ENCODE assay signal across 20 cellular contexts in genomic region chr1:92853299-92853698, GRCh38. TPM values are rescaled to one million over a fixed set of nuclear protein-coding genes. Genes with fewer than 3 reads are reported as not detected.
DNase-seq lines count a peak whose midpoint lies in the region; ATAC-seq and TF ChIP-seq lines count a peak whose summit lies in the region.
"Had no signal": no experiment of that assay in that cellular context is flagged by ENCODE, and none has a peak within 500 bp of the region (broad histone marks: within the 10 kb centered on the region; RNA-seq: fewer than 3 reads in every experiment).

No MANE protein-coding gene starts in this region.

- no peak overlapping the region for H3K27ac Mint-ChIP-seq in activated CD4-positive, alpha-beta T cell treated with anti-CD3 and anti-CD28 coated beads for 36 hours
- H3K27ac Mint-ChIP-seq: activated CD8-positive, alpha-beta T cell treated with anti-CD3 and anti-CD28 coated beads for 36 hours; activated naive CD8-positive, alpha-beta T cell; CD8-positive, alpha-beta memory T cell; nephron had no signal

- no peak overlapping the region for H3K4me3 Mint-ChIP-seq in activated CD4-positive, alpha-beta T cell treated with anti-CD3 and anti-CD28 coated beads for 36 hours
- H3K4me3 Mint-ChIP-seq: activated CD8-positive, alpha-beta T cell treated with anti-CD3 and anti-CD28 coated beads for 36 hours; activated naive CD8-positive, alpha-beta T cell; CD8-positive, alpha-beta memory T cell; IgD-negative memory B cell; nephron had no signal

- peaks cover 0 to 12% (median 0%) of the 10 kb centered on the region in 11 experiments; a peak in 5 of 22 replicates for H3K36me3 ChIP-seq in BLaER1 treated with 17β-estradiol and CSF1 and Interleukin-3, amounts not matched to agents 10 nM and 100 nM
- peaks cover 55% of the 10 kb centered on the region for H3K36me3 ChIP-seq in OCI-LY7 (ENCODE audit: insufficient read depth, low read length)
- H3K36me3 ChIP-seq: gastrocnemius medialis had no signal

- no peak for ATAC-seq in GM18511 (IDR thresholded peaks at IDR 0.05; ENCODE audit: unreplicated experiment)
- no peak for ATAC-seq in activated CD4-positive, alpha-beta T cell treated with anti-CD3 and anti-CD28 coated beads for 36 hours
- ATAC-seq: activated CD8-positive, alpha-beta T cell treated with anti-CD3 and anti-CD28 coated beads for 36 hours; gastrocnemius medialis had no signal

- intact Hi-C loops in OCI-LY7 (cut with micrococcal nuclease; ENCODE audit: unreplicated experiment): no loop called here
- intact Hi-C loops in activated CD4-positive, alpha-beta T cell treated with anti-CD3 and anti-CD28 coated beads for 36 hours (cut with DNase I, micrococcal nuclease): no loop called here

- no peaks in the 10 kb centered on the region for H4K20me1 ChIP-seq in BLaER1 treated with 17β-estradiol and CSF1 and Interleukin-3, amounts not matched to agents 10 nM and 100 nM
- H4K20me1 ChIP-seq in OCI-LY7 (ENCODE audit: insufficient read depth, low read length): no peaks in the 10 kb centered on the region

- peaks cover 48% of the 10 kb centered on the region for H3K79me2 ChIP-seq in OCI-LY7 (ENCODE audit: insufficient read depth, low read depth, low read length)
- H3K79me2 ChIP-seq: hepatocyte had no signal

- BruUV-seq in OCI-LY7 (replicated peaks; lab: Mats Ljungman, UMichigan): no TSS peak

- peak; percentile 39 for DNase-seq in NB4 (ENCODE audit: low read depth)
- peak; percentile 79 for DNase-seq in SIG-M5 treated with dmso at 0.1 percent for 504 hours (lab: John Stamatoyannopoulos, UW; ENCODE audit: unreplicated experiment)
- peak; percentile 60 for DNase-seq in medulla oblongata (ENCODE audit: extremely low spot score)
- no peak for DNase-seq in AG08395 (ENCODE audit: low spot score)
- DNase-seq in OCI-LY7 (ENCODE audit: low spot score): no peak
- no peak for DNase-seq in activated CD4-positive, alpha-beta T cell treated with anti-CD3 and anti-CD28 coated beads for 36 hours
- DNase-seq: activated CD8-positive, alpha-beta T cell treated with anti-CD3 and anti-CD28 coated beads for 36 hours; CD8-positive, alpha-beta memory T cell; gastrocnemius medialis; GM23248; mucosa of descending colon; NCI-H2029; NCI-H510A treated with DMSO at 0.1 percent for 48 hours; stimulated activated naive CD4-positive, alpha-beta T cell had no signal

- TF ChIP-seq POLR2A in NB4 (IDR thresholded peaks at IDR 0.05; ENCODE audit: extremely low read depth, insufficient read length): no peak

- H3K4me2 ChIP-seq in BLaER1 treated with 17β-estradiol and CSF1 and Interleukin-3, amounts not matched to agents 10 nM and 100 nM: peak overlapping the region in 10 of 11 experiments; percentile 62 to 85 (median 75); a peak in 16 of 22 replicates
- H3K4me2 ChIP-seq in OCI-LY7 (ENCODE audit: low read length): no peak overlapping the region
- H3K4me2 ChIP-seq: hepatocyte had no signal

- H3K4me1 ChIP-seq in BLaER1 treated with 17β-estradiol and CSF1 and Interleukin-3, amounts not matched to agents 10 nM and 100 nM: peaks cover 25 to 36% (median 31%) of the 10 kb centered on the region in 10 experiments
- peaks cover 14% of the 10 kb centered on the region for H3K4me1 ChIP-seq in OCI-LY7 (ENCODE audit: insufficient read depth, low read length, poor library complexity, severe bottlenecking)

- peaks cover 7% of the 10 kb centered on the region for H3K36me3 Mint-ChIP-seq in activated CD4-positive, alpha-beta T cell treated with anti-CD3 and anti-CD28 coated beads for 36 hours (ENCODE audit: low read depth)

- peaks cover 0 to 11% (median 4%) of the 10 kb centered on the region in 11 experiments; a peak in 7 of 22 replicates for H3K9me3 ChIP-seq in BLaER1 treated with 17β-estradiol and CSF1 and Interleukin-3, amounts not matched to agents 10 nM and 100 nM (replicated peaks in 1 of 11)
- no peaks in the 10 kb centered on the region for H3K9me3 ChIP-seq in OCI-LY7 (ENCODE audit: low read length)
- H3K9me3 ChIP-seq: gastrocnemius medialis, mucosa of descending colon had no signal

- peak overlapping the region in 9 of 11 experiments; percentile 58 to 78 (median 70); a peak in 17 of 22 replicates for H3K27ac ChIP-seq in BLaER1 treated with 17β-estradiol and CSF1 and Interleukin-3, amounts not matched to agents 10 nM and 100 nM
- no peak overlapping the region for H3K27ac ChIP-seq in OCI-LY7 (ENCODE audit: low read depth, low read length, poor library complexity, severe bottlenecking)
- H3K27ac ChIP-seq: gastrocnemius medialis, GM23248, hepatocyte had no signal

- no peak overlapping the region for H2AFZ ChIP-seq in OCI-LY7 (ENCODE audit: low read length)
- H2AFZ ChIP-seq: GM23248, hepatocyte had no signal

- no peaks in the 10 kb centered on the region for H3K9me2 ChIP-seq in OCI-LY7 (ENCODE audit: insufficient read depth, low read length)

- no peaks in the 10 kb centered on the region for H3K9me3 Mint-ChIP-seq in activated CD4-positive, alpha-beta T cell treated with anti-CD3 and anti-CD28 coated beads for 36 hours (ENCODE audit: low read depth)
- H3K9me3 Mint-ChIP-seq: activated CD8-positive, alpha-beta T cell treated with anti-CD3 and anti-CD28 coated beads for 36 hours; IgD-negative memory B cell had no signal

- no peaks in the 10 kb centered on the region for H3K27me3 Mint-ChIP-seq in activated CD4-positive, alpha-beta T cell treated with anti-CD3 and anti-CD28 coated beads for 36 hours
- H3K27me3 Mint-ChIP-seq: activated CD8-positive, alpha-beta T cell treated with anti-CD3 and anti-CD28 coated beads for 36 hours; activated naive CD8-positive, alpha-beta T cell; CD8-positive, alpha-beta memory T cell; IgD-negative memory B cell had no signal

- peak overlapping the region in 3 of 11 experiments; percentile 12 to 55 (median 53); a peak in 2 of 22 replicates for H3K9ac ChIP-seq in BLaER1 treated with 17β-estradiol and CSF1 and Interleukin-3, amounts not matched to agents 10 nM and 100 nM
- H3K9ac ChIP-seq: GM23248 had no signal

- CTCF ChIA-PET in OCI-LY7 (lab: Charles Lee; ENCODE audit: unreplicated experiment): no interaction called here
- CTCF ChIA-PET in activated CD4-positive, alpha-beta T cell treated with anti-CD3 and anti-CD28 coated beads for 36 hours (lab: Charles Lee): interaction anchor here (8.9 to 9.4 kb wide), 2 partner anchors 107 to 140 kb away, joined by 156 to 167 read pairs; partner anchors contain the start of gene DIPK1A

- no peaks in the 10 kb centered on the region for H3K27me3 ChIP-seq in BLaER1 treated with 17β-estradiol and CSF1 and Interleukin-3, amounts not matched to agents 10 nM and 100 nM
- H3K27me3 ChIP-seq: gastrocnemius medialis, hepatocyte had no signal

- POLR2A ChIA-PET in OCI-LY7 (lab: Charles Lee): interaction anchor here (0.6 to 1.2 kb wide), 5 partner anchors 8 to 103 kb away, joined by 3 to 9 read pairs (median 3); no protein-coding TSS in a partner anchor
- POLR2A ChIA-PET in activated CD4-positive, alpha-beta T cell treated with anti-CD3 and anti-CD28 coated beads for 36 hours (lab: Charles Lee): no interaction called here

- H3K4me3 ChIP-seq in BLaER1 treated with 17β-estradiol and CSF1 and Interleukin-3, amounts not matched to agents 10 nM and 100 nM: no peak overlapping the region
- H3K4me3 ChIP-seq in NB4 (ENCODE audit: low read depth, low read length): no peak overlapping the region
- no peak overlapping the region for H3K4me3 ChIP-seq in OCI-LY7 (ENCODE audit: low read depth, low read length, poor library complexity, severe bottlenecking)
- H3K4me3 ChIP-seq: gastrocnemius medialis, GM23248, hepatocyte, mucosa of descending colon had no signal

- no peak for TF ChIP-seq CTCF in NB4 (IDR thresholded peaks at IDR 0.05; ENCODE audit: low read depth, low read length)
- no peak for TF ChIP-seq CTCF in OCI-LY7 (conservative IDR thresholded peaks at IDR 0.05; ENCODE audit: low read length)

- peaks cover 14% of the 10 kb centered on the region for H3K4me1 Mint-ChIP-seq in activated CD4-positive, alpha-beta T cell treated with anti-CD3 and anti-CD28 coated beads for 36 hours

RNA-seq across cellular contexts. Expression of gene RPL5, which starts 21.5 kb away (rescaled TPM):
- total RNA-seq in OCI-LY7 (2014; rRNA removed; shearing (Covaris generic)): 1,862 and 2,614 TPM in 2 replicates
- 1,651 and 1,677 TPM in 2 replicates for total RNA-seq in OCI-LY7 (2022)
- total RNA-seq in activated CD4-positive, alpha-beta T cell treated with anti-CD3 and anti-CD28 coated beads for 36 hours: 1,000 to 10,000 TPM; 1,359 to 1,602 TPM

Comparison
In these comparisons a context has a peak if more than half of its experiments do, and no peak if none do; other contexts are left out.
1. DNase-seq: peak in NB4 (single experiment), SIG-M5 treated with dmso at 0.1 percent for 504 hours (single experiment) and medulla oblongata (single experiment); none in AG08395 (single experiment), OCI-LY7 (single experiment) and activated CD4-positive, alpha-beta T cell treated with anti-CD3 and anti-CD28 coated beads for 36 hours (single experiment).